8 cellular contexts compared by ENCODE assay signal in genomic region chr22:40654522-40655167, GRCh38. TPM values are rescaled to one million over a fixed set of nuclear protein-coding genes. Genes with fewer than 3 reads are reported as not detected.
DNase-seq lines count a peak whose midpoint lies in the region; ATAC-seq and TF ChIP-seq lines count a peak whose summit lies in the region.

No MANE protein-coding gene starts in this region.

- no peak for ATAC-seq in HG03139 (IDR thresholded peaks at IDR 0.05; ENCODE audit: unreplicated experiment)
- no peak for ATAC-seq in HG03280 (IDR thresholded peaks at IDR 0.05; ENCODE audit: unreplicated experiment)

- H3K36me3 ChIP-seq in MG63 = no peaks in the 10 kb centered on the region
- H3K36me3 ChIP-seq in subcutaneous abdominal adipose tissue (ENCODE audit: control insufficient read depth in 5 of 5, insufficient read depth in 5 of 5, low read length in 5 of 5) = no peaks in the 10 kb centered on the region

- DNase-seq in AG04450 (ENCODE audit: low read depth, low spot score) = no peak
- peak; percentile 85 for DNase-seq in MG63
- DNase-seq in iris pigment epithelial cell (ENCODE audit: low read depth) = peak; percentile 67
- no peak for DNase-seq in NCI-H226

- H3K4me1 Mint-ChIP-seq in brain = peaks cover 53% of the 10 kb centered on the region

- CTCF ChIA-PET in AG04450 (lab: Charles Lee) = interaction anchor here (0.9 to 2.0 kb wide), 3 partner anchors 28 to 245 kb away, joined by 3 to 5 read pairs (median 4); no protein-coding TSS in a partner anchor

- H3K4me3 Mint-ChIP-seq in brain = peak overlapping the region; percentile 16 to 48 (median 32)

- peak overlapping the region; percentile 70 for H3K27ac ChIP-seq in AG04450 (ENCODE audit: low read depth, low read length)
- peak overlapping the region; percentile 100 for H3K27ac ChIP-seq in subcutaneous abdominal adipose tissue (ENCODE audit: low read depth, low read length)

- H3K9me3 Mint-ChIP-seq in brain = peaks cover 0 to 3% (median 2%) of the 10 kb centered on the region in 5 experiments

- peaks cover 0 to 39% (median 35%) of the 10 kb centered on the region in 5 donors for H3K4me1 ChIP-seq in subcutaneous abdominal adipose tissue (ENCODE audit: control insufficient read depth in 5 of 5, insufficient read depth in 5 of 5, low read length in 5 of 5)

- no peaks in the 10 kb centered on the region for H3K27me3 ChIP-seq in AG04450 (ENCODE audit: control insufficient read depth, insufficient read depth, low read length)
- H3K27me3 ChIP-seq in MG63 = no peaks in the 10 kb centered on the region
- H3K27me3 ChIP-seq in subcutaneous abdominal adipose tissue (ENCODE audit: control insufficient read depth in 5 of 5, insufficient read depth in 4 of 5, low read length in 5 of 5) = no peaks in the 10 kb centered on the region

- TF ChIP-seq CTCF in AG04450 (IDR thresholded peaks at IDR 0.05; ENCODE audit: low read depth, low read length) (peak; percentile 22), brain (conservative IDR thresholded peaks at IDR 0.05) (peak in 1 of 2 experiments; percentile 31)

- POLR2A ChIA-PET in AG04450 (lab: Yijun Ruan, JAX) = no interaction called here

- no peak overlapping the region for H3K4me3 ChIP-seq in AG04450 (ENCODE audit: low read depth, low read length)
- no peak overlapping the region for H3K4me3 ChIP-seq in MG63
- H3K4me3 ChIP-seq in subcutaneous abdominal adipose tissue (ENCODE audit: low read depth in 1 of 5, low read length in 5 of 5) = peak overlapping the region in 4 of 5 donors; percentile 0 to 53 (median 12)

- no peaks in the 10 kb centered on the region for H3K36me3 Mint-ChIP-seq in brain

- H3K9me3 ChIP-seq in AG04450 (ENCODE audit: control insufficient read depth, insufficient read depth, low read length) (no peaks in the 10 kb centered on the region), MG63 (peaks cover 2% of the 10 kb centered on the region; the same call in 1 of the 2 replicates), subcutaneous abdominal adipose tissue (ENCODE audit: control insufficient read depth in 5 of 5, low read length in 5 of 5) (no peaks in the 10 kb centered on the region)

- peak overlapping the region; percentile 78 to 96 (median 88) for H3K27ac Mint-ChIP-seq in brain

- H3K27me3 Mint-ChIP-seq in brain = peaks cover 2% of the 10 kb centered on the region

- H3K9ac ChIP-seq in subcutaneous abdominal adipose tissue (ENCODE audit: low read length in 5 of 5) = peak overlapping the region in 4 of 5 donors; percentile 12 to 59 (median 30)

RNA-seq across cellular contexts. Expression of gene MRTFA, which starts 18.1 kb away (rescaled TPM):
- 6.8 and 11.6 TPM in 2 replicates for polyA plus RNA-seq in AG04450 (2011; rRNA removed)
- polyA minus RNA-seq in AG04450 (2011; rRNA and poly(A)+ RNA removed) = 38.9 and 50.6 TPM in 2 replicates
- total RNA-seq in MG63 (2014; rRNA removed; shearing (Covaris generic); ENCODE audit: low replicate concordance) = 30.7 and 52.0 TPM in 2 replicates
- polyA plus RNA-seq in brain (ENCODE audit: insufficient read depth, low read depth, low replicate concordance) = 37.2 TPM

RNA-seq across cellular contexts. Expression of gene MCHR1, which starts 24.6 kb away (rescaled TPM):
- polyA plus RNA-seq in AG04450 (2011; rRNA removed) (2.3 and 3.1 TPM in 2 replicates), brain (ENCODE audit: insufficient read depth, low read depth, low replicate concordance) (1.8 TPM)
- polyA minus RNA-seq in AG04450 (2011; rRNA and poly(A)+ RNA removed) = 3.3 and 4.0 TPM in 2 replicates
- not detected in 2 replicates for total RNA-seq in MG63 (2014; rRNA removed; shearing (Covaris generic); ENCODE audit: low replicate concordance)

Comparison
In these comparisons a context has a peak if more than half of its experiments do, and no peak if none do; other contexts are left out.
1. DNase-seq: peak in MG63 (single experiment) and iris pigment epithelial cell (single experiment); none in AG04450 (single experiment) and NCI-H226 (single experiment).
2. H3K4me3 ChIP-seq: peak in subcutaneous abdominal adipose tissue (4 of 5); none in AG04450 (single experiment) and MG63 (single experiment).